In genomic region chr2:224058048-224058775, GRCh38 we compare ENCODE assay signal across 1 cellular context.
TF ChIP-seq lines count a peak whose summit lies in the region.

No MANE protein-coding gene starts in this region.

TF ChIP-seq in HepG2, 621 proteins besides CTCF, POLR2A, EP300 and RAD21 (continued from another document):
- TF ChIP-seq SMC3 (IDR thresholded peaks at IDR 0.05; ENCODE audit: low read length) (0 out of 2 replicates have a peak, but pooled peaks have one; percentile 27), GATAD1 (CRISPR knock-in tag; IDR thresholded peaks at IDR 0.05) (no peak), DPF2 (CRISPR knock-in tag; IDR thresholded peaks at IDR 0.05; ENCODE audit: borderline replicate concordance, low read depth) (no peak), ZBTB40 (IDR thresholded peaks at IDR 0.05) (no peak), ZBTB40 (CRISPR knock-in tag; IDR thresholded peaks at IDR 0.05) (no peak), WIZ (CRISPR knock-in tag; IDR thresholded peaks at IDR 0.05) (no peak), AKNA (CRISPR knock-in tag; IDR thresholded peaks at IDR 0.05; ENCODE audit: borderline replicate concordance) (no peak), AFF4 (CRISPR knock-in tag; IDR thresholded peaks at IDR 0.05) (no peak), GABPA (IDR thresholded peaks at IDR 0.05; ENCODE audit: low read depth, low read length) (no peak), GABPA (CRISPR knock-in tag; IDR thresholded peaks at IDR 0.05; ENCODE audit: low read depth) (no peak)
